8 cellular contexts compared by ENCODE assay signal in genomic region chr10:110069502-110069982, GRCh38.
A peak's percentile ranks its signal among the peaks of the same experiment; 100 is the strongest.
DNase-seq lines count a peak whose midpoint lies in the region; ATAC-seq and TF ChIP-seq lines count a peak whose summit lies in the region.

No MANE protein-coding gene starts in this region.

- H3K9me3 ChIP-seq in mucosa of stomach (ENCODE audit: control insufficient read depth, low read length) (no peaks in the 10 kb centered on the region), prostate gland (no peaks in the 10 kb centered on the region)

- peaks cover 77% of the 10 kb centered on the region for H3K4me1 Mint-ChIP-seq in T-helper 2 cell treated with Interferon-gamma antibody and Interleukin-4, amounts not matched to agents 5 μg/mL and 100 μg/mL, for 36 hours (ENCODE audit: low read depth)

- H3K36me3 ChIP-seq in mucosa of stomach (ENCODE audit: control insufficient read depth, insufficient read depth, low read length) (no peaks in the 10 kb centered on the region), prostate gland (no peaks in the 10 kb centered on the region)

- peak overlapping the region; percentile 95 for H3K27ac Mint-ChIP-seq in T-helper 2 cell treated with Interferon-gamma antibody and Interleukin-4, amounts not matched to agents 5 μg/mL and 100 μg/mL, for 36 hours

- H3K9ac ChIP-seq in mucosa of stomach (ENCODE audit: low read length), result peak overlapping the region; percentile 41

- TF ChIP-seq CTCF in prostate gland (IDR thresholded peaks at IDR 0.05), result no peak

- H3K36me3 Mint-ChIP-seq in T-helper 2 cell treated with Interferon-gamma antibody and Interleukin-4, amounts not matched to agents 5 μg/mL and 100 μg/mL, for 36 hours (ENCODE audit: low read depth), result peaks cover 25% of the 10 kb centered on the region

- 80% methylated on average over 1 of the region's 1 CpG for WGBS in prostate gland

- H3K27me3 Mint-ChIP-seq in T-helper 2 cell treated with Interferon-gamma antibody and Interleukin-4, amounts not matched to agents 5 μg/mL and 100 μg/mL, for 36 hours (ENCODE audit: low read depth), result no peaks in the 10 kb centered on the region

- ATAC-seq in GM19372 (IDR thresholded peaks at IDR 0.05; ENCODE audit: low read depth, unreplicated experiment) (peak; percentile 67), HG03196 (IDR thresholded peaks at IDR 0.05; ENCODE audit: unreplicated experiment) (peak; percentile 53), SK-N-SH treated with all-trans-retinoic acid at 6 μM for 48 hours (no peak)

- no peak overlapping the region for H3K27ac ChIP-seq in prostate gland

- H3K9me3 Mint-ChIP-seq in T-helper 2 cell treated with Interferon-gamma antibody and Interleukin-4, amounts not matched to agents 5 μg/mL and 100 μg/mL, for 36 hours, result no peaks in the 10 kb centered on the region

- H3K4me3 Mint-ChIP-seq in T-helper 2 cell treated with Interferon-gamma antibody and Interleukin-4, amounts not matched to agents 5 μg/mL and 100 μg/mL, for 36 hours, result peak overlapping the region; percentile 59

- H3K4me1 ChIP-seq in mucosa of stomach (ENCODE audit: control insufficient read depth, insufficient read depth, low read length), result peaks cover 57% of the 10 kb centered on the region
- H3K4me1 ChIP-seq in prostate gland (replicated peaks), result no peaks in the 10 kb centered on the region

- DNase-seq in DMS114 treated with DMSO at 0.1 percent for 48 hours (lab: John Stamatoyannopoulos, UW; ENCODE audit: unreplicated experiment) (peak; percentile 45), AG08396 (ENCODE audit: low spot score) (no peak), prostate gland (ENCODE audit: low spot score) (no peak)
- no peak for DNase-seq in T-helper 2 cell treated with Interferon-gamma antibody and Interleukin-4, amounts not matched to agents 5 μg/mL and 100 μg/mL, for 36 hours (ENCODE audit: low spot score)

- TF ChIP-seq POLR2A in prostate gland (IDR thresholded peaks at IDR 0.05), result no peak

- H3K4me3 ChIP-seq in mucosa of stomach (ENCODE audit: low read length), result no peak overlapping the region
- no peak overlapping the region for H3K4me3 ChIP-seq in prostate gland

- H3K27me3 ChIP-seq in mucosa of stomach (ENCODE audit: control insufficient read depth, insufficient read depth, low read length), result no peaks in the 10 kb centered on the region
- H3K27me3 ChIP-seq in prostate gland (replicated peaks; ENCODE audit: insufficient read depth), result no peaks in the 10 kb centered on the region

- intact Hi-C loops in prostate gland (cut with DNase I), result no loop called here

TF ChIP-seq in SK-N-SH treated with all-trans-retinoic acid at 6 μM for 48 hours, 23 proteins besides CTCF, POLR2A, EP300 and RAD21:
- TF ChIP-seq ZC3H10 (CRISPR knock-in tag; IDR thresholded peaks at IDR 0.05) (no peak), TOX (CRISPR knock-in tag; IDR thresholded peaks at IDR 0.05; ENCODE audit: borderline replicate concordance) (no peak), ZNF70 (CRISPR knock-in tag; IDR thresholded peaks at IDR 0.05) (no peak), TCF4 (CRISPR knock-in tag; IDR thresholded peaks at IDR 0.05; ENCODE audit: borderline replicate concordance) (no peak), ZNF8 (CRISPR knock-in tag; IDR thresholded peaks at IDR 0.05) (no peak), BACH2 (CRISPR knock-in tag; IDR thresholded peaks at IDR 0.05; ENCODE audit: borderline replicate concordance) (no peak), ESRRG (CRISPR knock-in tag; IDR thresholded peaks at IDR 0.05) (no peak), SNAI2 (CRISPR knock-in tag; IDR thresholded peaks at IDR 0.05) (no peak), RARB (CRISPR knock-in tag; IDR thresholded peaks at IDR 0.05) (no peak), PATZ1 (CRISPR knock-in tag; IDR thresholded peaks at IDR 0.05; ENCODE audit: borderline replicate concordance) (no peak), TSHZ2 (CRISPR knock-in tag; IDR thresholded peaks at IDR 0.05) (no peak), ISL1 (CRISPR knock-in tag; IDR thresholded peaks at IDR 0.05) (no peak), CSDC2 (CRISPR knock-in tag; IDR thresholded peaks at IDR 0.05) (no peak), ARNTL (CRISPR knock-in tag; IDR thresholded peaks at IDR 0.05; ENCODE audit: borderline replicate concordance, low read depth) (no peak)
- TF ChIP-seq, protein P1, sequence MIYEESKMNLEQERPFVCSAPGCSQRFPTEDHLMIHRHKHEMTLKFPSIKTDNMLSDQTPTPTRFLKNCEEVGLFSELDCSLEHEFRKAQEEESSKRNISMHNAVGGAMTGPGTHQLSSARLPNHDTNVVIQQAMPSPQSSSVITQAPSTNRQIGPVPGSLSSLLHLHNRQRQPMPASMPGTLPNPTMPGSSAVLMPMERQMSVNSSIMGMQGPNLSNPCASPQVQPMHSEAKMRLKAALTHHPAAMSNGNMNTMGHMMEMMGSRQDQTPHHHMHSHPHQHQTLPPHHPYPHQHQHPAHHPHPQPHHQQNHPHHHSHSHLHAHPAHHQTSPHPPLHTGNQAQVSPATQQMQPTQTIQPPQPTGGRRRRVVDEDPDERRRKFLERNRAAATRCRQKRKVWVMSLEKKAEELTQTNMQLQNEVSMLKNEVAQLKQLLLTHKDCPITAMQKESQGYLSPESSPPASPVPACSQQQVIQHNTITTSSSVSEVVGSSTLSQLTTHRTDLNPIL (CRISPR knock-in tag; IDR thresholded peaks at IDR 0.05; ENCODE audit: low read depth), result no peak
